In genomic region chr14:23299558-23299957, GRCh38 we compare ENCODE assay signal across 8 cellular contexts. TPM values are rescaled to one million over a fixed set of nuclear protein-coding genes. Genes with fewer than 3 reads are reported as not detected.
A peak's percentile ranks its signal among the peaks of the same experiment; 100 is the strongest.
DNase-seq lines count a peak whose midpoint lies in the region; ATAC-seq, FAIRE-seq and TF ChIP-seq lines count a peak whose summit lies in the region.

No MANE protein-coding gene starts in this region.

- H4K20me1 ChIP-seq in PC-3 (ENCODE audit: low read length): no peaks in the 10 kb centered on the region
- H4K20me1 ChIP-seq in H1 (replicated peaks in 1 of 2; ENCODE audit: control insufficient read depth in 1 of 2, insufficient read depth in 2 of 2, low read length in 2 of 2): peaks cover 3 to 5% of the 10 kb centered on the region in 2 experiments

- no peak for TF ChIP-seq EP300 in H1 (IDR thresholded peaks at IDR 0.05; ENCODE audit: borderline replicate concordance in 1 of 2, low read depth in 2 of 2, low read length in 2 of 2)

- H4K8ac ChIP-seq in H1 (ENCODE audit: extremely low read depth, insufficient read depth, low read length): no peak overlapping the region

- no peaks in the 10 kb centered on the region for H3K9me2 ChIP-seq in PC-3 (replicated peaks; ENCODE audit: low read length)

- H3F3A ChIP-seq in PC-3 (ENCODE audit: low read length, unreplicated experiment): peaks cover 4% of the 10 kb centered on the region

- H2BK120ac ChIP-seq in H1 (replicated peaks; ENCODE audit: low read depth, low read length): no peak overlapping the region

- no peak overlapping the region for H3K56ac ChIP-seq in H1 (replicated peaks; ENCODE audit: insufficient read length, low read depth, low read length)

- no peaks in the 10 kb centered on the region for H3K9me3 ChIP-seq in PC-3 (ENCODE audit: low read length)
- no peaks in the 10 kb centered on the region for H3K9me3 ChIP-seq in H1 (ENCODE audit: insufficient read depth in 2 of 2, low read depth in 1 of 2, low read length in 1 of 2)
- no peaks in the 10 kb centered on the region for H3K9me3 ChIP-seq in CD8-positive, alpha-beta T cell (ENCODE audit: low read length)

- no peak overlapping the region for H3K14ac ChIP-seq in H1 (ENCODE audit: insufficient read length)

- peaks cover 15% of the 10 kb centered on the region for H3K23me2 ChIP-seq in H1 (ENCODE audit: low read depth, low read length)

- FAIRE-seq in H1 (lab: Jason Lieb, UNC): no peak

- H3K36me3 Mint-ChIP-seq in activated naive CD4-positive, alpha-beta T cell treated with anti-CD3 and anti-CD28 coated beads, Interleukin-2, amount 10 ng/mL, durations not matched to agents 7 days and 5 days: peaks cover 28% of the 10 kb centered on the region
- peaks cover 6 to 22% of the 10 kb centered on the region in 2 donors for H3K36me3 Mint-ChIP-seq in activated naive CD4-positive, alpha-beta T cell treated with anti-CD3 and anti-CD28 coated beads, Interleukin-2, amount 50 U/mL, for 72 hours
- peaks cover 23% of the 10 kb centered on the region for H3K36me3 Mint-ChIP-seq in CD8-positive, alpha-beta T cell

- no TSS peak for BruUV-seq in PC-3 (replicated peaks; lab: Mats Ljungman, UMichigan)

- POLR2A ChIA-PET in PC-3 (lab: Charles Lee; ENCODE audit: unreplicated experiment) (no interaction called here), H1 (lab: Charles Lee; ENCODE audit: partially characterized antibody) (no interaction called here)
- POLR2A ChIA-PET in CD8-positive, alpha-beta T cell (lab: Charles Lee): interaction anchor here (5.7 kb wide), 1 partner anchor 21 kb away, joined by 202 read pairs; the partner anchor contains the start of gene PABPN1

- no peak for ATAC-seq in activated naive CD4-positive, alpha-beta T cell treated with anti-CD3 and anti-CD28 coated beads, Interleukin-2, amount 50 U/mL, for 72 hours
- no peak for ATAC-seq in PC-3
- ATAC-seq in CD8-positive, alpha-beta T cell: no peak
- no peak for ATAC-seq in esophagus mucosa
- no peak for ATAC-seq in GM19328 (IDR thresholded peaks at IDR 0.05; ENCODE audit: unreplicated experiment)

- no peaks in the 10 kb centered on the region for H3K9me3 Mint-ChIP-seq in activated naive CD4-positive, alpha-beta T cell treated with anti-CD3 and anti-CD28 coated beads, Interleukin-2, amount 10 ng/mL, durations not matched to agents 7 days and 5 days
- no peaks in the 10 kb centered on the region for H3K9me3 Mint-ChIP-seq in activated naive CD4-positive, alpha-beta T cell treated with anti-CD3 and anti-CD28 coated beads, Interleukin-2, amount 50 U/mL, for 72 hours
- H3K9me3 Mint-ChIP-seq in CD8-positive, alpha-beta T cell: no peaks in the 10 kb centered on the region

- H3K4me1 ChIP-seq in PC-3 (ENCODE audit: insufficient read depth, low read length) (peaks cover 12% of the 10 kb centered on the region), H1 (replicated peaks in 1 of 4; ENCODE audit: control insufficient read depth in 3 of 4, insufficient read depth in 4 of 4, low read length in 3 of 4) (peaks cover 0 to 7% (median 1%) of the 10 kb centered on the region in 4 experiments; a peak in 3 of 7 replicates)
- peaks cover 26% of the 10 kb centered on the region for H3K4me1 ChIP-seq in CD8-positive, alpha-beta T cell (ENCODE audit: insufficient read depth, low read length)

- H3K4me3 Mint-ChIP-seq in activated naive CD4-positive, alpha-beta T cell treated with anti-CD3 and anti-CD28 coated beads, Interleukin-2, amount 10 ng/mL, durations not matched to agents 7 days and 5 days: peak overlapping the region; percentile 97
- no peak overlapping the region for H3K4me3 Mint-ChIP-seq in CD8-positive, alpha-beta T cell

- H3K4me2 ChIP-seq in PC-3 (ENCODE audit: low read length): peak overlapping the region; percentile 89
- no peak overlapping the region for H3K4me2 ChIP-seq in H1 (ENCODE audit: insufficient read depth in 1 of 2, low read depth in 2 of 2, low read length in 2 of 2)

- H3K27me3 Mint-ChIP-seq in activated naive CD4-positive, alpha-beta T cell treated with anti-CD3 and anti-CD28 coated beads, Interleukin-2, amount 10 ng/mL, durations not matched to agents 7 days and 5 days: peaks cover 15% of the 10 kb centered on the region
- H3K27me3 Mint-ChIP-seq in CD8-positive, alpha-beta T cell (ENCODE audit: low read depth): no peaks in the 10 kb centered on the region

- DNase-seq in activated naive CD4-positive, alpha-beta T cell treated with anti-CD3 and anti-CD28 coated beads, Interleukin-2, amount 10 ng/mL, durations not matched to agents 7 days and 5 days: peak; percentile 40
- no peak for DNase-seq in activated naive CD4-positive, alpha-beta T cell treated with anti-CD3 and anti-CD28 coated beads, Interleukin-2, amount 50 U/mL, for 72 hours (ENCODE audit: low spot score in 2 of 2)
- peak; percentile 36 for DNase-seq in PC-3
- DNase-seq in H1 (ENCODE audit: low read depth in 1 of 2, low spot score in 2 of 2): no peak
- DNase-seq in pons (ENCODE audit: low spot score): peak; percentile 90
- DNase-seq in CD8-positive, alpha-beta T cell: no peak

- H3K27me3 ChIP-seq in PC-3 (ENCODE audit: low read length) (no peaks in the 10 kb centered on the region), H1 (replicated peaks in 1 of 4; ENCODE audit: control insufficient read depth in 3 of 4, extremely low read depth in 1 of 4, insufficient read depth in 3 of 4, low read length in 3 of 4) (peaks cover 19 to 58% (median 48%) of the 10 kb centered on the region in 4 experiments)
- no peaks in the 10 kb centered on the region for H3K27me3 ChIP-seq in CD8-positive, alpha-beta T cell (ENCODE audit: insufficient read depth, low read length)

- no peak overlapping the region for H3K23ac ChIP-seq in H1 (ENCODE audit: insufficient read length)

- H3K4ac ChIP-seq in H1 (replicated peaks; ENCODE audit: insufficient read length, low read depth, low read length): no peak overlapping the region

- no peaks in the 10 kb centered on the region for H3K36me3 ChIP-seq in PC-3 (ENCODE audit: low read depth, low read length)
- no peaks in the 10 kb centered on the region for H3K36me3 ChIP-seq in H1 (ENCODE audit: control insufficient read depth in 2 of 4, insufficient read depth in 4 of 4, low read length in 3 of 4)
- H3K36me3 ChIP-seq in CD8-positive, alpha-beta T cell (ENCODE audit: insufficient read depth, low read length): no peaks in the 10 kb centered on the region

- intact Hi-C loops in PC-3 (cut with micrococcal nuclease): no loop called here
- intact Hi-C loops in CD8-positive, alpha-beta T cell (cut with DNase I, micrococcal nuclease): loop anchor here in 1 of 2 experiments (5.0 kb wide), 1 partner anchor 177 kb away; no protein-coding TSS in a partner anchor

- peak overlapping the region; percentile 96 for H3K27ac Mint-ChIP-seq in activated naive CD4-positive, alpha-beta T cell treated with anti-CD3 and anti-CD28 coated beads, Interleukin-2, amount 10 ng/mL, durations not matched to agents 7 days and 5 days
- peak overlapping the region in 1 of 2 donors; percentile 97 for H3K27ac Mint-ChIP-seq in activated naive CD4-positive, alpha-beta T cell treated with anti-CD3 and anti-CD28 coated beads, Interleukin-2, amount 50 U/mL, for 72 hours
- H3K27ac Mint-ChIP-seq in CD8-positive, alpha-beta T cell: no peak overlapping the region

- H3K79me2 ChIP-seq in PC-3 (ENCODE audit: low read length) (peaks cover 12% of the 10 kb centered on the region), H1 (ENCODE audit: control insufficient read depth in 1 of 2, insufficient read depth in 2 of 2, low read length in 2 of 2) (no peaks in the 10 kb centered on the region)

- H2BK15ac ChIP-seq in H1 (ENCODE audit: low read length): no peak overlapping the region

- H2BK12ac ChIP-seq in H1 (ENCODE audit: low read depth, low read length): no peak overlapping the region

- no peak overlapping the region for H3K18ac ChIP-seq in H1 (ENCODE audit: extremely low read depth, low read length)

- peak; percentile 56 for TF ChIP-seq CTCF in PC-3 (conservative IDR thresholded peaks at IDR 0.05; ENCODE audit: low read depth, low read length)
- TF ChIP-seq CTCF in H1 (IDR thresholded peaks at IDR 0.05; ENCODE audit: control extremely low read depth in 1 of 3, insufficient read depth in 1 of 3, low read depth in 1 of 3, low read length in 3 of 3): no peak
- TF ChIP-seq CTCF in CD8-positive, alpha-beta T cell (IDR thresholded peaks at IDR 0.05): no peak

- no peak overlapping the region for H2BK20ac ChIP-seq in H1 (ENCODE audit: low read length)

- H3K4me3 ChIP-seq in PC-3 (ENCODE audit: low read length) (no peak overlapping the region), H1 (ENCODE audit: extremely low read depth in 1 of 4, insufficient read depth in 2 of 4, low read depth in 3 of 4, low read length in 4 of 4) (no peak overlapping the region)
- H3K4me3 ChIP-seq in CD8-positive, alpha-beta T cell (ENCODE audit: low read depth, low read length): no peak overlapping the region

- H3K27ac ChIP-seq in PC-3 (ENCODE audit: low read length): no peak overlapping the region
- H3K27ac ChIP-seq in H1 (ENCODE audit: low read depth, low read length): no peak overlapping the region
- H3K27ac ChIP-seq in CD8-positive, alpha-beta T cell (ENCODE audit: low read depth, low read length): no peak overlapping the region

- H3K4me1 Mint-ChIP-seq in activated naive CD4-positive, alpha-beta T cell treated with anti-CD3 and anti-CD28 coated beads, Interleukin-2, amount 10 ng/mL, durations not matched to agents 7 days and 5 days: peaks cover 43% of the 10 kb centered on the region
- peaks cover 34% of the 10 kb centered on the region for H3K4me1 Mint-ChIP-seq in CD8-positive, alpha-beta T cell (ENCODE audit: low read depth)

- CTCF ChIA-PET in activated naive CD4-positive, alpha-beta T cell treated with anti-CD3 and anti-CD28 coated beads, Interleukin-2, amount 10 ng/mL, durations not matched to agents 7 days and 5 days (lab: Charles Lee): interaction anchor here (2.2 to 3.5 kb wide), 6 partner anchors 11 to 232 kb away, joined by 6 to 32 read pairs (median 10); partner anchors contain the start of gene HOMEZ
- CTCF ChIA-PET in PC-3 (lab: Charles Lee): no interaction called here
- CTCF ChIA-PET in H1 (lab: Charles Lee; ENCODE audit: partially characterized antibody): interaction anchor here (0.7 to 2.4 kb wide), 3 partner anchors 13 to 110 kb away, joined by 3 to 8 read pairs (median 3); no protein-coding TSS in a partner anchor
- CTCF ChIA-PET in CD8-positive, alpha-beta T cell (lab: Charles Lee): interaction anchor here (1.0 to 6.5 kb wide), 3 partner anchors 10 to 23 kb away, joined by 3 to 53 read pairs (median 3); partner anchors contain the start of genes HOMEZ and PABPN1

- no peak for TF ChIP-seq POLR2A in H1 (IDR thresholded peaks at IDR 0.05; ENCODE audit: control extremely low read depth in 1 of 2, low read depth in 2 of 2, low read length in 2 of 2)

- TF ChIP-seq RAD21 in H1 (IDR thresholded peaks at IDR 0.05 in 1 of 2, conservative IDR thresholded peaks at IDR 0.05 in 1 of 2; ENCODE audit: low read depth in 2 of 2, low read length in 2 of 2): peak; percentile 23 to 31; a peak in 3 of 4 replicates

- no peak overlapping the region for H4K5ac ChIP-seq in H1 (ENCODE audit: insufficient read length, low read depth, low read length)

- H3K9ac ChIP-seq in PC-3 (ENCODE audit: low read length) (no peak overlapping the region), H1 (replicated peaks in 1 of 4; ENCODE audit: extremely low read depth in 1 of 4, low read depth in 3 of 4, low read length in 3 of 4) (no peak overlapping the region)

- no peak overlapping the region for H2AFZ ChIP-seq in PC-3 (ENCODE audit: low read length)
- H2AFZ ChIP-seq in H1 (ENCODE audit: low read length): no peak overlapping the region

- H2BK5ac ChIP-seq in H1 (ENCODE audit: low read depth, low read length): no peak overlapping the region

- H4K91ac ChIP-seq in H1 (replicated peaks; ENCODE audit: insufficient read length, low read length): no peak overlapping the region

- H2AK5ac ChIP-seq in H1 (ENCODE audit: low read depth, low read length): no peak overlapping the region

- H3K79me1 ChIP-seq in H1 (ENCODE audit: low read depth, low read length): no peaks in the 10 kb centered on the region

RNA-seq across cellular contexts. Expression of gene PPP1R3E, which starts 3.1 kb away (rescaled TPM):
- 10 to 100 TPM; 26.6 to 49.8 TPM for total RNA-seq in activated naive CD4-positive, alpha-beta T cell treated with anti-CD3 and anti-CD28 coated beads, Interleukin-2, amount 50 U/mL, for 72 hours
- total RNA-seq in PC-3 (2014; rRNA removed) (3.2 and 5.0 TPM in 2 replicates), esophagus mucosa (5.1 TPM)
- 3.7 and 4.4 TPM in 2 replicates for total RNA-seq in H1 (2021; fragmentation: NEBNext Ultra II Directional; extraction: Animal tissue kit (Norgen Biotek cat#: 25700))
- 3.5 and 4.7 TPM in 2 replicates for polyA plus RNA-seq in H1 (2011; rRNA removed)
- polyA plus RNA-seq in H1 (2011; cell fraction: cytosol; rRNA removed): 4.4 TPM
- 12.4 TPM for polyA plus RNA-seq in H1 (2011; cell fraction: nucleus; rRNA removed)
- polyA plus RNA-seq in H1 (2012, experiment 1 of 2): 3.4 to 5.3 TPM (median 5.1 TPM) in 4 replicates
- polyA plus RNA-seq in H1 (2012, experiment 2 of 2): 1.0 TPM
- polyA plus RNA-seq in H1 (2013, experiment 1 of 2): 5.4 TPM
- 3.9 TPM for polyA plus RNA-seq in H1 (2013, experiment 2 of 2)
- 3.2 and 5.9 TPM in 2 replicates for polyA minus RNA-seq in H1 (2011; rRNA and poly(A)+ RNA removed)
- polyA minus RNA-seq in H1 (2011; cell fraction: cytosol; rRNA and poly(A)+ RNA removed): 1.7 TPM
- polyA minus RNA-seq in H1 (2011; cell fraction: nucleus; rRNA and poly(A)+ RNA removed): 5.4 TPM
- total RNA-seq in CD8-positive, alpha-beta T cell: 10 to 100 TPM; 31.2 to 33.8 TPM

RNA-seq across cellular contexts. Expression of gene BCL2L2, which starts 7.1 kb away (rescaled TPM):
- total RNA-seq in activated naive CD4-positive, alpha-beta T cell treated with anti-CD3 and anti-CD28 coated beads, Interleukin-2, amount 50 U/mL, for 72 hours: 1 to 10 TPM; 1.7 to 2.3 TPM
- total RNA-seq in PC-3 (2014; rRNA removed) (32.4 and 33.5 TPM in 2 replicates), esophagus mucosa (29.1 TPM)
- total RNA-seq in H1 (2021; fragmentation: NEBNext Ultra II Directional; extraction: Animal tissue kit (Norgen Biotek cat#: 25700)): 13.3 and 13.8 TPM in 2 replicates
- 9.3 and 10.5 TPM in 2 replicates for polyA plus RNA-seq in H1 (2011; rRNA removed)
- 14.7 TPM for polyA plus RNA-seq in H1 (2011; cell fraction: cytosol; rRNA removed)
- 11.6 TPM for polyA plus RNA-seq in H1 (2011; cell fraction: nucleus; rRNA removed)
- 16.7 to 19.3 TPM (median 18.0 TPM) in 4 replicates for polyA plus RNA-seq in H1 (2012, experiment 1 of 2)
- 5.7 TPM for polyA plus RNA-seq in H1 (2012, experiment 2 of 2)
- polyA plus RNA-seq in H1 (2013, experiment 1 of 2): 6.5 TPM
- polyA plus RNA-seq in H1 (2013, experiment 2 of 2): 5.9 TPM
- polyA minus RNA-seq in H1 (2011; rRNA and poly(A)+ RNA removed): 10.6 and 10.8 TPM in 2 replicates
- 5.8 TPM for polyA minus RNA-seq in H1 (2011; cell fraction: cytosol; rRNA and poly(A)+ RNA removed)
- polyA minus RNA-seq in H1 (2011; cell fraction: nucleus; rRNA and poly(A)+ RNA removed): 10.5 TPM
- total RNA-seq in CD8-positive, alpha-beta T cell: 1 to 10 TPM; 1.4 to 1.8 TPM

RNA-seq across cellular contexts. Expression of gene HOMEZ, which starts 13.6 kb away (rescaled TPM):
- 10 to 100 TPM in 1 of 2 donors, 1 to 10 TPM in 1; 6.4 to 15.1 TPM for total RNA-seq in activated naive CD4-positive, alpha-beta T cell treated with anti-CD3 and anti-CD28 coated beads, Interleukin-2, amount 50 U/mL, for 72 hours
- 4.1 and 7.7 TPM in 2 replicates for total RNA-seq in PC-3 (2014; rRNA removed)
- 9.1 and 9.7 TPM in 2 replicates for total RNA-seq in H1 (2021; fragmentation: NEBNext Ultra II Directional; extraction: Animal tissue kit (Norgen Biotek cat#: 25700))
- 12.3 and 15.9 TPM in 2 replicates for polyA plus RNA-seq in H1 (2011; rRNA removed)
- 11.8 TPM for polyA plus RNA-seq in H1 (2011; cell fraction: cytosol; rRNA removed)
- 13.2 TPM for polyA plus RNA-seq in H1 (2011; cell fraction: nucleus; rRNA removed)
- polyA plus RNA-seq in H1 (2012, experiment 1 of 2): 6.4 to 10.5 TPM (median 9.5 TPM) in 4 replicates
- 5.1 TPM for polyA plus RNA-seq in H1 (2012, experiment 2 of 2)
- polyA plus RNA-seq in H1 (2013, experiment 1 of 2): 10.2 TPM
- polyA plus RNA-seq in H1 (2013, experiment 2 of 2): 8.2 TPM
- 22.8 and 28.2 TPM in 2 replicates for polyA minus RNA-seq in H1 (2011; rRNA and poly(A)+ RNA removed)
- 7.9 TPM for polyA minus RNA-seq in H1 (2011; cell fraction: cytosol; rRNA and poly(A)+ RNA removed)
- 7.8 TPM for polyA minus RNA-seq in H1 (2011; cell fraction: nucleus; rRNA and poly(A)+ RNA removed)
- 1 to 10 TPM; 3.1 to 4.0 TPM for total RNA-seq in CD8-positive, alpha-beta T cell
- total RNA-seq in esophagus mucosa: 9.6 TPM

RNA-seq across cellular contexts. Expression of gene PABPN1, which starts 21.7 kb away (rescaled TPM):
- total RNA-seq in activated naive CD4-positive, alpha-beta T cell treated with anti-CD3 and anti-CD28 coated beads, Interleukin-2, amount 50 U/mL, for 72 hours: 100 to 1,000 TPM; 232 to 242 TPM
- 89.1 and 116 TPM in 2 replicates for total RNA-seq in PC-3 (2014; rRNA removed)
- total RNA-seq in H1 (2021; fragmentation: NEBNext Ultra II Directional; extraction: Animal tissue kit (Norgen Biotek cat#: 25700)): 300 and 312 TPM in 2 replicates
- polyA plus RNA-seq in H1 (2011; rRNA removed): 229 and 331 TPM in 2 replicates
- polyA plus RNA-seq in H1 (2011; cell fraction: cytosol; rRNA removed): 278 TPM
- 560 TPM for polyA plus RNA-seq in H1 (2011; cell fraction: nucleus; rRNA removed)
- 306 to 331 TPM (median 322 TPM) in 4 replicates for polyA plus RNA-seq in H1 (2012, experiment 1 of 2)
- 212 TPM for polyA plus RNA-seq in H1 (2012, experiment 2 of 2)
- polyA plus RNA-seq in H1 (2013, experiment 1 of 2): 219 TPM
- polyA plus RNA-seq in H1 (2013, experiment 2 of 2): 203 TPM
- polyA minus RNA-seq in H1 (2011; rRNA and poly(A)+ RNA removed): 165 and 168 TPM in 2 replicates
- 87.4 TPM for polyA minus RNA-seq in H1 (2011; cell fraction: cytosol; rRNA and poly(A)+ RNA removed)
- polyA minus RNA-seq in H1 (2011; cell fraction: nucleus; rRNA and poly(A)+ RNA removed): 112 TPM
- total RNA-seq in CD8-positive, alpha-beta T cell: 100 to 1,000 TPM; 186 to 191 TPM
- total RNA-seq in esophagus mucosa: 77.7 TPM

RNA-seq across cellular contexts. Expression of gene SLC22A17, which starts 53.1 kb away (rescaled TPM):
- 1 to 10 TPM; 7.4 to 8.8 TPM for total RNA-seq in activated naive CD4-positive, alpha-beta T cell treated with anti-CD3 and anti-CD28 coated beads, Interleukin-2, amount 50 U/mL, for 72 hours
- 12.0 and 13.2 TPM in 2 replicates for total RNA-seq in PC-3 (2014; rRNA removed)
- 39.4 and 43.0 TPM in 2 replicates for total RNA-seq in H1 (2021; fragmentation: NEBNext Ultra II Directional; extraction: Animal tissue kit (Norgen Biotek cat#: 25700))
- polyA plus RNA-seq in H1 (2011; rRNA removed): 49.0 and 77.7 TPM in 2 replicates
- polyA plus RNA-seq in H1 (2011; cell fraction: cytosol; rRNA removed): 37.0 TPM
- polyA plus RNA-seq in H1 (2011; cell fraction: nucleus; rRNA removed): 247 TPM
- 27.3 to 49.2 TPM (median 43.9 TPM) in 4 replicates for polyA plus RNA-seq in H1 (2012, experiment 1 of 2)
- 32.6 TPM for polyA plus RNA-seq in H1 (2012, experiment 2 of 2)
- polyA plus RNA-seq in H1 (2013, experiment 1 of 2): 46.6 TPM
- 48.6 TPM for polyA plus RNA-seq in H1 (2013, experiment 2 of 2)
- polyA minus RNA-seq in H1 (2011; rRNA and poly(A)+ RNA removed): 17.3 and 17.8 TPM in 2 replicates
- 21.3 TPM for polyA minus RNA-seq in H1 (2011; cell fraction: cytosol; rRNA and poly(A)+ RNA removed)
- 35.1 TPM for polyA minus RNA-seq in H1 (2011; cell fraction: nucleus; rRNA and poly(A)+ RNA removed)
- 10 to 100 TPM; 12.3 to 13.5 TPM for total RNA-seq in CD8-positive, alpha-beta T cell
- 2.0 TPM for total RNA-seq in esophagus mucosa

Comparison
In these comparisons a context has a peak if more than half of its experiments do, and no peak if none do; other contexts are left out.
1. DNase-seq: peak in activated naive CD4-positive, alpha-beta T cell treated with anti-CD3 and anti-CD28 coated beads, Interleukin-2, amount 10 ng/mL, durations not matched to agents 7 days and 5 days (single experiment), PC-3 (single experiment) and pons (single experiment); none in activated naive CD4-positive, alpha-beta T cell treated with anti-CD3 and anti-CD28 coated beads, Interleukin-2, amount 50 U/mL, for 72 hours (0 of 2), H1 (0 of 2) and CD8-positive, alpha-beta T cell (0 of 7).